In the genomic region with DNA sequence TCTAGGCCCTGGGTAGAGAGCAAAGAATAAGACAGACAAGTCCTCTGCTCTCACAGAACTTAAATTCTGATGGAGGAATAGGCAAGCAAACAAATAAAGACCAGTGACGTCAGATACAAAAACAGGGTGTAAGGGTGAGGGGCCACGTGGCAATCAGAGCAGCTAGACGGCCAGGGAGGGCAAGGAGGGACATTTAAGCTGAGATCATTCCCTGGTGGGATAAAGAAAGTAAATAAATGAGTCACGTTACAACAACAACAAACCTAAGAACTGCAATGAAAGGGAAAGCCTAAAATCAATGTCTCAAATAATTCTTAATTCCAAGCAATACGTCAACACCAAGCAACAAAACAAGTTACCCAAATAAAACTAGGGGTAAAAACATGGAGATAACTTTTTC, we compare ENCODE assay signal across 1 cellular context.
TF ChIP-seq lines count a peak whose summit lies in the region.

No MANE protein-coding gene starts in this region.

TF ChIP-seq in HEK293, 187 proteins besides CTCF, POLR2A, EP300 and RAD21 (continued from another document):
- TF ChIP-seq, protein P1, sequence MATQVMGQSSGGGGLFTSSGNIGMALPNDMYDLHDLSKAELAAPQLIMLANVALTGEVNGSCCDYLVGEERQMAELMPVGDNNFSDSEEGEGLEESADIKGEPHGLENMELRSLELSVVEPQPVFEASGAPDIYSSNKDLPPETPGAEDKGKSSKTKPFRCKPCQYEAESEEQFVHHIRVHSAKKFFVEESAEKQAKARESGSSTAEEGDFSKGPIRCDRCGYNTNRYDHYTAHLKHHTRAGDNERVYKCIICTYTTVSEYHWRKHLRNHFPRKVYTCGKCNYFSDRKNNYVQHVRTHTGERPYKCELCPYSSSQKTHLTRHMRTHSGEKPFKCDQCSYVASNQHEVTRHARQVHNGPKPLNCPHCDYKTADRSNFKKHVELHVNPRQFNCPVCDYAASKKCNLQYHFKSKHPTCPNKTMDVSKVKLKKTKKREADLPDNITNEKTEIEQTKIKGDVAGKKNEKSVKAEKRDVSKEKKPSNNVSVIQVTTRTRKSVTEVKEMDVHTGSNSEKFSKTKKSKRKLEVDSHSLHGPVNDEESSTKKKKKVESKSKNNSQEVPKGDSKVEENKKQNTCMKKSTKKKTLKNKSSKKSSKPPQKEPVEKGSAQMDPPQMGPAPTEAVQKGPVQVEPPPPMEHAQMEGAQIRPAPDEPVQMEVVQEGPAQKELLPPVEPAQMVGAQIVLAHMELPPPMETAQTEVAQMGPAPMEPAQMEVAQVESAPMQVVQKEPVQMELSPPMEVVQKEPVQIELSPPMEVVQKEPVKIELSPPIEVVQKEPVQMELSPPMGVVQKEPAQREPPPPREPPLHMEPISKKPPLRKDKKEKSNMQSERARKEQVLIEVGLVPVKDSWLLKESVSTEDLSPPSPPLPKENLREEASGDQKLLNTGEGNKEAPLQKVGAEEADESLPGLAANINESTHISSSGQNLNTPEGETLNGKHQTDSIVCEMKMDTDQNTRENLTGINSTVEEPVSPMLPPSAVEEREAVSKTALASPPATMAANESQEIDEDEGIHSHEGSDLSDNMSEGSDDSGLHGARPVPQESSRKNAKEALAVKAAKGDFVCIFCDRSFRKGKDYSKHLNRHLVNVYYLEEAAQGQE (tag by site-specific recombination; IDR thresholded peaks at IDR 0.05): no peak
- TF ChIP-seq, protein P2, sequence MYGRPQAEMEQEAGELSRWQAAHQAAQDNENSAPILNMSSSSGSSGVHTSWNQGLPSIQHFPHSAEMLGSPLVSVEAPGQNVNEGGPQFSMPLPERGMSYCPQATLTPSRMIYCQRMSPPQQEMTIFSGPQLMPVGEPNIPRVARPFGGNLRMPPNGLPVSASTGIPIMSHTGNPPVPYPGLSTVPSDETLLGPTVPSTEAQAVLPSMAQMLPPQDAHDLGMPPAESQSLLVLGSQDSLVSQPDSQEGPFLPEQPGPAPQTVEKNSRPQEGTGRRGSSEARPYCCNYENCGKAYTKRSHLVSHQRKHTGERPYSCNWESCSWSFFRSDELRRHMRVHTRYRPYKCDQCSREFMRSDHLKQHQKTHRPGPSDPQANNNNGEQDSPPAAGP (tag by site-specific recombination; IDR thresholded peaks at IDR 0.05): peak; percentile 100
- no peak for TF ChIP-seq GLI4 (tag by site-specific recombination; IDR thresholded peaks at IDR 0.05)
- TF ChIP-seq ZNF768 (tag by site-specific recombination; IDR thresholded peaks at IDR 0.05): no peak
